Comparison of ENCODE assay signal across 1 cellular context in the genomic region with DNA sequence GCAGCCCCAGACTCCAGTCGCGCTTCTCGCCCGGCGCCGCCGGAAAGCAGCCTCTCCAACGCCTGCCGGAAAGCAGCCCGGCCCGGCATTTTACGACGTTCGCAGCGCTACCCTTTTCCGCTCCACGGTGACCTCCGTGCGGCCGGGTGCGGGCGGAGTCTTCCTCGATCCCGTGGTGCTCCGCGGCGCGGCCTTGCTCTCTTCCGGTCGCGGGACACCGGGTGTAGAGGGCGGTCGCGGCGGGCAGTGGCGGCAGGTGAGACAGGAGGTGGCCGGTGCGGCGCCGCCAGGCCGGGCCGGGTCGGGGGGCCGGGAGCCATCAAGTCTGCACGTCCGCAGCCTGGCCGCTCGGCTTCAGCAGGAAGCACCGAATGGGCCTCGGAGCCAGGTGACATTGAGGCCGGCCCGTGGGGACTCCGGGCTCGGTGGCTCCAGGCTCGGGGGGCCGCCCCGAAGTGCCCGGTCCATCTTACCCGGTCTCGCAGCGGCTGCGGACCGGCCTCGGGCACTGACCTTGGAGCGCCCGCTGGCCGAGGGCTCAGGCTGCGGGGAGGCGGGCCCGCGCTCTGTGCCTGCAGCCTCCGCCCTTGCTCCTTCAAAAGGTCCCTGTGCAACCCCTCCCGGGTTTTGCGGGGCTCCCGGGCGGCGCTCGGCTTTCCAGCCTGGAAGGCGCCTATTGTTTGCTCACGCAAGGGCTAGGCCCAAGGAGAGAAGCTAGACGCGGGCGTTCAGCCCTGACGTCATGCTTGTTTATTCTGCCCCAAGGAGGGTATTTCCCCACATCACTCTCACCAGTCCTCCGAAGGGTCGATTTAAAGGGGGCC.
A peak's percentile ranks its signal among the peaks of the same experiment; 100 is the strongest.
TF ChIP-seq lines count a peak whose summit lies in the region.

A gene (plus strand): TSS at position 199 of the 824 bp plus-strand sequence. CDS start 1,511 bp downstream, outside the sequence.
A gene (minus strand): TSS at position 48 of the 824 bp plus-strand sequence. CDS start 249 bp downstream, outside the sequence.

TF ChIP-seq in HepG2, 621 proteins besides CTCF, POLR2A, EP300 and RAD21 (continued from another document and continues in another):
- TF ChIP-seq, protein P1, sequence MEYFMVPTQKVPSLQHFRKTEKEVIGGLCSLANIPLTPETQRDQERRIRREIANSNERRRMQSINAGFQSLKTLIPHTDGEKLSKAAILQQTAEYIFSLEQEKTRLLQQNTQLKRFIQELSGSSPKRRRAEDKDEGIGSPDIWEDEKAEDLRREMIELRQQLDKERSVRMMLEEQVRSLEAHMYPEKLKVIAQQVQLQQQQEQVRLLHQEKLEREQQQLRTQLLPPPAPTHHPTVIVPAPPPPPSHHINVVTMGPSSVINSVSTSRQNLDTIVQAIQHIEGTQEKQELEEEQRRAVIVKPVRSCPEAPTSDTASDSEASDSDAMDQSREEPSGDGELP (IDR thresholded peaks at IDR 0.05; ENCODE audit: borderline replicate concordance, low read depth), result peak; percentile 47; the same call in 1 of the 2 replicates
- TF ChIP-seq KDM2A (CRISPR knock-in tag; IDR thresholded peaks at IDR 0.05; ENCODE audit: borderline replicate concordance, low read depth), result peak; percentile 95
- TF ChIP-seq, protein P2, sequence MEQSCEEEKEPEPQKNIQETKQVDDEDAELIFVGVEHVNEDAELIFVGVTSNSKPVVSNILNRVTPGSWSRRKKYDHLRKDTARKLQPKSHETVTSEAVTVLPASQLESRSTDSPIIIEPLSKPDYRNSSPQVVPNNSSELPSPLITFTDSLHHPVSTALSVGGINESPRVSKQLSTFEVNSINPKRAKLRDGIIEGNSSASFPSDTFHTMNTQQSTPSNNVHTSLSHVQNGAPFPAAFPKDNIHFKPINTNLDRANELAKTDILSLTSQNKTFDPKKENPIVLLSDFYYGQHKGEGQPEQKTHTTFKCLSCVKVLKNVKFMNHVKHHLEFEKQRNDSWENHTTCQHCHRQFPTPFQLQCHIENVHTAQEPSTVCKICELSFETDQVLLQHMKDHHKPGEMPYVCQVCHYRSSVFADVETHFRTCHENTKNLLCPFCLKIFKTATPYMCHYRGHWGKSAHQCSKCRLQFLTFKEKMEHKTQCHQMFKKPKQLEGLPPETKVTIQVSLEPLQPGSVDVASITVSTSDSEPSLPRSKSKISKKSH (CRISPR knock-in tag; IDR thresholded peaks at IDR 0.05; ENCODE audit: borderline replicate concordance), result 0 out of 2 replicates have a peak, but pooled peaks have one; percentile 15
- peak; percentile 57 for TF ChIP-seq ZNF446 (CRISPR knock-in tag; IDR thresholded peaks at IDR 0.05)
- no peak for TF ChIP-seq ZNF746 (CRISPR knock-in tag; IDR thresholded peaks at IDR 0.05)
- TF ChIP-seq MTF1 (CRISPR knock-in tag; IDR thresholded peaks at IDR 0.05), result peak; percentile 78; the same call in 1 of the 2 replicates
- TF ChIP-seq, protein P3, sequence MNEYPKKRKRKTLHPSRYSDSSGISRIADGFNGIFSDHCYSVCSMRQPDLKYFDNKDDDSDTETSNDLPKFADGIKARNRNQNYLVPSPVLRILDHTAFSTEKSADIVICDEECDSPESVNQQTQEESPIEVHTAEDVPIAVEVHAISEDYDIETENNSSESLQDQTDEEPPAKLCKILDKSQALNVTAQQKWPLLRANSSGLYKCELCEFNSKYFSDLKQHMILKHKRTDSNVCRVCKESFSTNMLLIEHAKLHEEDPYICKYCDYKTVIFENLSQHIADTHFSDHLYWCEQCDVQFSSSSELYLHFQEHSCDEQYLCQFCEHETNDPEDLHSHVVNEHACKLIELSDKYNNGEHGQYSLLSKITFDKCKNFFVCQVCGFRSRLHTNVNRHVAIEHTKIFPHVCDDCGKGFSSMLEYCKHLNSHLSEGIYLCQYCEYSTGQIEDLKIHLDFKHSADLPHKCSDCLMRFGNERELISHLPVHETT (CRISPR knock-in tag; conservative IDR thresholded peaks at IDR 0.05), result peak; percentile 99
- TF ChIP-seq ZNF383 (CRISPR knock-in tag; IDR thresholded peaks at IDR 0.05; ENCODE audit: borderline replicate concordance), result no peak
- 0 out of 2 replicates have a peak, but pooled peaks have one; percentile 73 for TF ChIP-seq ZNF17 (CRISPR knock-in tag; IDR thresholded peaks at IDR 0.05)
- TF ChIP-seq, protein P4, sequence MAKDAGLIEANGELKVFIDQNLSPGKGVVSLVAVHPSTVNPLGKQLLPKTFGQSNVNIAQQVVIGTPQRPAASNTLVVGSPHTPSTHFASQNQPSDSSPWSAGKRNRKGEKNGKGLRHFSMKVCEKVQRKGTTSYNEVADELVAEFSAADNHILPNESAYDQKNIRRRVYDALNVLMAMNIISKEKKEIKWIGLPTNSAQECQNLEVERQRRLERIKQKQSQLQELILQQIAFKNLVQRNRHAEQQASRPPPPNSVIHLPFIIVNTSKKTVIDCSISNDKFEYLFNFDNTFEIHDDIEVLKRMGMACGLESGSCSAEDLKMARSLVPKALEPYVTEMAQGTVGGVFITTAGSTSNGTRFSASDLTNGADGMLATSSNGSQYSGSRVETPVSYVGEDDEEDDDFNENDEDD (CRISPR knock-in tag; IDR thresholded peaks at IDR 0.05; ENCODE audit: borderline replicate concordance), result peak; percentile 73; the same call in 1 of the 2 replicates
- TF ChIP-seq BORCS8-MEF2B (CRISPR knock-in tag; IDR thresholded peaks at IDR 0.05), result peak; percentile 90
- TF ChIP-seq, protein P5, sequence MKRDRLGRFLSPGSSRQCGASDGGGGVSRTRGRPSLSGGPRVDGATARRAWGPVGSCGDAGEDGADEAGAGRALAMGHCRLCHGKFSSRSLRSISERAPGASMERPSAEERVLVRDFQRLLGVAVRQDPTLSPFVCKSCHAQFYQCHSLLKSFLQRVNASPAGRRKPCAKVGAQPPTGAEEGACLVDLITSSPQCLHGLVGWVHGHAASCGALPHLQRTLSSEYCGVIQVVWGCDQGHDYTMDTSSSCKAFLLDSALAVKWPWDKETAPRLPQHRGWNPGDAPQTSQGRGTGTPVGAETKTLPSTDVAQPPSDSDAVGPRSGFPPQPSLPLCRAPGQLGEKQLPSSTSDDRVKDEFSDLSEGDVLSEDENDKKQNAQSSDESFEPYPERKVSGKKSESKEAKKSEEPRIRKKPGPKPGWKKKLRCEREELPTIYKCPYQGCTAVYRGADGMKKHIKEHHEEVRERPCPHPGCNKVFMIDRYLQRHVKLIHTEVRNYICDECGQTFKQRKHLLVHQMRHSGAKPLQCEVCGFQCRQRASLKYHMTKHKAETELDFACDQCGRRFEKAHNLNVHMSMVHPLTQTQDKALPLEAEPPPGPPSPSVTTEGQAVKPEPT (CRISPR knock-in tag; IDR thresholded peaks at IDR 0.05; ENCODE audit: low read depth), result peak; percentile 78; the same call in 1 of the 2 replicates
- peak; percentile 91; the same call in 1 of the 2 replicates for TF ChIP-seq ZBTB42 (CRISPR knock-in tag; IDR thresholded peaks at IDR 0.05)
- peak; percentile 91; the same call in 1 of the 2 replicates for TF ChIP-seq CAMTA2 (CRISPR knock-in tag; IDR thresholded peaks at IDR 0.05; ENCODE audit: borderline replicate concordance)
- TF ChIP-seq MEF2D (CRISPR knock-in tag; IDR thresholded peaks at IDR 0.05), result peak; percentile 39; the same call in 1 of the 2 replicates
- TF ChIP-seq ZNF350 (CRISPR knock-in tag; IDR thresholded peaks at IDR 0.05; ENCODE audit: borderline replicate concordance, low read depth), result peak; percentile 81
- TF ChIP-seq, protein P6, sequence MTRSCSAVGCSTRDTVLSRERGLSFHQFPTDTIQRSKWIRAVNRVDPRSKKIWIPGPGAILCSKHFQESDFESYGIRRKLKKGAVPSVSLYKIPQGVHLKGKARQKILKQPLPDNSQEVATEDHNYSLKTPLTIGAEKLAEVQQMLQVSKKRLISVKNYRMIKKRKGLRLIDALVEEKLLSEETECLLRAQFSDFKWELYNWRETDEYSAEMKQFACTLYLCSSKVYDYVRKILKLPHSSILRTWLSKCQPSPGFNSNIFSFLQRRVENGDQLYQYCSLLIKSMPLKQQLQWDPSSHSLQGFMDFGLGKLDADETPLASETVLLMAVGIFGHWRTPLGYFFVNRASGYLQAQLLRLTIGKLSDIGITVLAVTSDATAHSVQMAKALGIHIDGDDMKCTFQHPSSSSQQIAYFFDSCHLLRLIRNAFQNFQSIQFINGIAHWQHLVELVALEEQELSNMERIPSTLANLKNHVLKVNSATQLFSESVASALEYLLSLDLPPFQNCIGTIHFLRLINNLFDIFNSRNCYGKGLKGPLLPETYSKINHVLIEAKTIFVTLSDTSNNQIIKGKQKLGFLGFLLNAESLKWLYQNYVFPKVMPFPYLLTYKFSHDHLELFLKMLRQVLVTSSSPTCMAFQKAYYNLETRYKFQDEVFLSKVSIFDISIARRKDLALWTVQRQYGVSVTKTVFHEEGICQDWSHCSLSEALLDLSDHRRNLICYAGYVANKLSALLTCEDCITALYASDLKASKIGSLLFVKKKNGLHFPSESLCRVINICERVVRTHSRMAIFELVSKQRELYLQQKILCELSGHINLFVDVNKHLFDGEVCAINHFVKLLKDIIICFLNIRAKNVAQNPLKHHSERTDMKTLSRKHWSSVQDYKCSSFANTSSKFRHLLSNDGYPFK (CRISPR knock-in tag; IDR thresholded peaks at IDR 0.05; ENCODE audit: borderline replicate concordance), result peak; percentile 86
- TF ChIP-seq ZFP82 (CRISPR knock-in tag; IDR thresholded peaks at IDR 0.05; ENCODE audit: borderline replicate concordance), result peak; percentile 87
- TF ChIP-seq HNF4G (IDR thresholded peaks at IDR 0.05; ENCODE audit: borderline replicate concordance, low read depth, low read length), result no peak
- TF ChIP-seq HNF4G (CRISPR knock-in tag; IDR thresholded peaks at IDR 0.05; ENCODE audit: borderline replicate concordance, low read depth), result no peak; the same call in 1 of the 2 replicates
- no peak for TF ChIP-seq PAWR (CRISPR knock-in tag; IDR thresholded peaks at IDR 0.05; ENCODE audit: borderline replicate concordance)
- TF ChIP-seq KLF9 (CRISPR knock-in tag; IDR thresholded peaks at IDR 0.05; ENCODE audit: low read depth), result no peak
- peak; percentile 38; the same call in 1 of the 2 replicates for TF ChIP-seq SP5 (CRISPR knock-in tag; IDR thresholded peaks at IDR 0.05; ENCODE audit: borderline replicate concordance, low read depth)
- peak; percentile 64; the same call in 1 of the 2 replicates for TF ChIP-seq ZNF598 (CRISPR knock-in tag; IDR thresholded peaks at IDR 0.05; ENCODE audit: borderline replicate concordance)
- TF ChIP-seq SRF (IDR thresholded peaks at IDR 0.05; ENCODE audit: low read depth, low read length), result no peak
- peak; percentile 83; the same call in 1 of the 2 replicates for TF ChIP-seq ZSCAN21 (CRISPR knock-in tag; IDR thresholded peaks at IDR 0.05; ENCODE audit: borderline replicate concordance)
- TF ChIP-seq KDM5B (CRISPR knock-in tag; IDR thresholded peaks at IDR 0.05; ENCODE audit: borderline replicate concordance), result peak; percentile 80
- peak; percentile 77 for TF ChIP-seq MED8 (CRISPR knock-in tag; IDR thresholded peaks at IDR 0.05; ENCODE audit: insufficient replicate concordance)
- TF ChIP-seq SIX1 (CRISPR knock-in tag; IDR thresholded peaks at IDR 0.05; ENCODE audit: borderline replicate concordance), result 0 out of 2 replicates have a peak, but pooled peaks have one; percentile 9
- TF ChIP-seq HOXA7 (CRISPR knock-in tag; IDR thresholded peaks at IDR 0.05), result no peak
- TF ChIP-seq ZNF607 (CRISPR knock-in tag; IDR thresholded peaks at IDR 0.05; ENCODE audit: borderline replicate concordance), result peak; percentile 91; the same call in 1 of the 2 replicates
- peak; percentile 91; the same call in 1 of the 2 replicates for TF ChIP-seq NFKB2 (CRISPR knock-in tag; IDR thresholded peaks at IDR 0.05; ENCODE audit: borderline replicate concordance)
- peak; percentile 32; the same call in 1 of the 2 replicates for TF ChIP-seq ZNF12 (CRISPR knock-in tag; IDR thresholded peaks at IDR 0.05)
- TF ChIP-seq SOX5 (CRISPR knock-in tag; IDR thresholded peaks at IDR 0.05; ENCODE audit: borderline replicate concordance), result peak; percentile 50; the same call in 1 of the 2 replicates
- 0 out of 2 replicates have a peak, but pooled peaks have one; percentile 6 for TF ChIP-seq ZNF432 (CRISPR knock-in tag; IDR thresholded peaks at IDR 0.05; ENCODE audit: borderline replicate concordance)
- no peak for TF ChIP-seq RCOR2 (CRISPR knock-in tag; IDR thresholded peaks at IDR 0.05)
- TF ChIP-seq, protein P7, sequence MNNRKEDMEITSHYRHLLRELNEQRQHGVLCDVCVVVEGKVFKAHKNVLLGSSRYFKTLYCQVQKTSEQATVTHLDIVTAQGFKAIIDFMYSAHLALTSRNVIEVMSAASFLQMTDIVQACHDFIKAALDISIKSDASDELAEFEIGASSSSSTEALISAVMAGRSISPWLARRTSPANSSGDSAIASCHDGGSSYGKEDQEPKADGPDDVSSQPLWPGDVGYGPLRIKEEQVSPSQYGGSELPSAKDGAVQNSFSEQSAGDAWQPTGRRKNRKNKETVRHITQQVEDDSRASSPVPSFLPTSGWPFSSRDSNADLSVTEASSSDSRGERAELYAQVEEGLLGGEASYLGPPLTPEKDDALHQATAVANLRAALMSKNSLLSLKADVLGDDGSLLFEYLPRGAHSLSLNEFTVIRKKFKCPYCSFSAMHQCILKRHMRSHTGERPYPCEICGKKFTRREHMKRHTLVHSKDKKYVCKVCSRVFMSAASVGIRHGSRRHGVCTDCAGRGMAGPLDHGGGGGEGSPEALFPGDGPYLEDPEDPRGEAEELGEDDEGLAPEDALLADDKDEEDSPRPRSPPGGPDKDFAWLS (CRISPR knock-in tag; IDR thresholded peaks at IDR 0.05; ENCODE audit: borderline replicate concordance), result no peak
- TF ChIP-seq ZNF749 (CRISPR knock-in tag; IDR thresholded peaks at IDR 0.05; ENCODE audit: borderline replicate concordance), result peak; percentile 87; the same call in 1 of the 2 replicates
- TF ChIP-seq, protein P8, sequence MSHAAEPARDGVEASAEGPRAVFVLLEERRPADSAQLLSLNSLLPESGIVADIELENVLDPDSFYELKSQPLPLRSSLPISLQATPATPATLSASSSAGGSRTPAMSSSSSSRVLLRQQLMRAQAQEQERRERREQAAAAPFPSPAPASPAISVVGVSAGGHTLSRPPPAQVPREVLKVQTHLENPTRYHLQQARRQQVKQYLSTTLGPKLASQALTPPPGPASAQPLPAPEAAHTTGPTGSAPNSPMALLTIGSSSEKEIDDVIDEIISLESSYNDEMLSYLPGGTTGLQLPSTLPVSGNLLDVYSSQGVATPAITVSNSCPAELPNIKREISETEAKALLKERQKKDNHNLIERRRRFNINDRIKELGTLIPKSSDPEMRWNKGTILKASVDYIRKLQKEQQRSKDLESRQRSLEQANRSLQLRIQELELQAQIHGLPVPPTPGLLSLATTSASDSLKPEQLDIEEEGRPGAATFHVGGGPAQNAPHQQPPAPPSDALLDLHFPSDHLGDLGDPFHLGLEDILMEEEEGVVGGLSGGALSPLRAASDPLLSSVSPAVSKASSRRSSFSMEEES (CRISPR knock-in tag; IDR thresholded peaks at IDR 0.05), result peak; percentile 83
- TF ChIP-seq YY1 (IDR thresholded peaks at IDR 0.05; ENCODE audit: insufficient read depth, insufficient replicate concordance, low read depth, low read length), result peak; percentile 64
